19 cellular contexts compared by ENCODE assay signal in the genomic region with DNA sequence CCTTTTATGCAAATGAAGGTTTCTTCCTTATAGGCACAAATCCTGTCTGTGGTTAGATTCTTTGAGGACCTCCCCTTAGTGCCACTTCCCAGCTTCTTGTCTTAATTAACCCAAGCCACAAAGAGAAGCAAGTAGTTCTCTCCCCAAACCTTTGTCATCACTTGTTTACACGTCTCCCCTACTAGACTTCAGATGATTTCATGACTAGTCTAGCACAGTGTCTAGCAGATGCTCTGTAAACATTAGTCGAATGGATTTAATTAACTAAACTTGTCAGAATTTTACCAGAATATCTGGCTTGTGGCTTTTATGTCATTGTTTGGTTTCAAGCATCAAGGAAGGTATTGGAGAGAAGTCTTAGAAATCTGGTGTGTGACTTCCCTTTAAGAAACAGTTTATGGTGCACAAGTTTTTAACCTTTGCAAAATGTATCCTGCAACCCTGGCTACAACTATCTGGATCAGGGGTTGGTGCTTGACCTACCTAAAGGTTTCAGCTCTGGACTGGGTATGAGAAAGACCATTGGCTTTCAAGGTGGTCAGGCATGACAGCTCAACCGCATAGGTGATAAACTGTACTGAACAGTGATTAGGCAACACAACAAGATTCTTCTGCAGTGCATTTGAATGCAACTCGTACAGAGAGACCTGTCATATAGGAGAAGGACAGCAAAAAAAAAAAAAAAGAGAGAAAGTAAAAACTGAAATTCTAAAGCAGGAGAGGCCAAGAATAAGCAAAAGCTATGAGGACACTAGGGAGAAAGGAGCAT.
"Had no signal": no experiment of that assay in that cellular context is flagged by ENCODE, and none has a peak within 500 bp of the region (broad histone marks: within the 10 kb centered on the region; RNA-seq: fewer than 3 reads in every experiment).

No MANE protein-coding gene starts in this region.

- H3K9ac ChIP-seq: parathyroid adenoma had no signal

- FAIRE-seq: keratinocyte had no signal

- ATAC-seq: activated CD8-positive, alpha-beta memory T cell treated with anti-CD3 and anti-CD28 coated beads, Interleukin-2, amount 10 ng/mL, durations not matched to agents 7 days and 5 days; body of pancreas; effector memory CD8-positive, alpha-beta T cell; foreskin keratinocyte; left lung; natural killer cell treated with Interleukin-12 subunit alpha and Interleukin-12 subunit beta and Interleukin-15 and Interleukin-18, amount 100 ng/mL, for 72 hours; stimulated activated naive B cell treated with anti-CD40 and anti-IgM and Interleukin-4, amounts not matched to agents 10 μg/mL and 1 μg/mL and 100 μg/mL, for 72 hours had no signal

- H3K27ac ChIP-seq: body of pancreas, foreskin keratinocyte, left lung, neutrophil, parathyroid adenoma, spleen had no signal

- DNase-seq: activated B cell treated with CpG ODN at 0.5 μM for 24 hours; activated CD4-positive, alpha-beta memory T cell treated with anti-CD3 and anti-CD28 coated beads, Interleukin-2, amount 10 ng/mL, durations not matched to agents 7 days and 5 days; activated CD4-positive, alpha-beta T cell treated with anti-CD3 and anti-CD28 coated beads for 4 hours; activated CD8-positive, alpha-beta memory T cell treated with anti-CD3 and anti-CD28 coated beads, Interleukin-2, amount 10 ng/mL, durations not matched to agents 7 days and 5 days; activated naive CD4-positive, alpha-beta T cell; activated naive CD8-positive, alpha-beta T cell treated with anti-CD3 and anti-CD28 coated beads, Interleukin-2, amount 10 ng/mL, durations not matched to agents 7 days and 5 days; body of pancreas; caudate nucleus; effector memory CD8-positive, alpha-beta T cell; foreskin keratinocyte; glutamatergic neuron; left lung; retina; spleen; stimulated activated naive B cell treated with anti-CD40 and anti-IgM and Interleukin-4, amounts not matched to agents 10 μg/mL and 1 μg/mL and 100 μg/mL, for 72 hours had no signal

- H2AFZ ChIP-seq: parathyroid adenoma had no signal

- H3K9me3 ChIP-seq: body of pancreas, left lung, neutrophil, spleen had no signal

- H3K4me1 ChIP-seq: body of pancreas, foreskin keratinocyte, left lung, spleen had no signal

- H3K4me3 ChIP-seq: body of pancreas, left lung, spleen had no signal

- H3K27me3 ChIP-seq: body of pancreas, foreskin keratinocyte, left lung had no signal

- H3K36me3 ChIP-seq: left lung, neutrophil, spleen had no signal
